ENCODE assay signal across 10 cellular contexts in the genomic region with DNA sequence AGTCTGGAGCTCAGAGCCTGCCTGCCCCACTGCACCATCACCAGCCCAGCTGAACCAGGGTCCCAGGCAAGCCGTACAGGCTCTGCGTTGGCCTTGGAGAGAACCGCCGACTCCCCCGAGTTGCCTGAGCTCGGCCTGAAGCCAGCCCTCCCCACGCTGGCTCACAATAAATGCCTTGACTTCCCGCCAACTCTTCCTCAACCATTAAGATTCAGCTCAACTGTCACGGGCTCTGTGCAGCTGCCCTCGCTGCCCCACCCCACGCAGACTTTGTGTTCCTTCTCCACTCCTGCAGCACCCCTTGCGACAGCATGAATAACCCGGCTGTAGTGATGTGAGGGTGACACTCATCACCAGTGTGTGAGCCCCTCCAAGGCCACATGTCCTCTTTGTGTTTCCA. TPM values are rescaled to one million over a fixed set of nuclear protein-coding genes. Genes with fewer than 3 reads are reported as not detected.
A peak's percentile ranks its signal among the peaks of the same experiment; 100 is the strongest.
DNase-seq lines count a peak whose midpoint lies in the region; TF ChIP-seq lines count a peak whose summit lies in the region.
"Had no signal": no experiment of that assay in that cellular context is flagged by ENCODE, and none has a peak within 500 bp of the region (broad histone marks: within the 10 kb centered on the region; RNA-seq: fewer than 3 reads in every experiment).

No MANE protein-coding gene starts in this region.

- H3K4me3 ChIP-seq in NB4 (ENCODE audit: low read depth, low read length): no peak overlapping the region

- TF ChIP-seq CTCF in NB4 (IDR thresholded peaks at IDR 0.05; ENCODE audit: low read depth, low read length): no peak

- DNase-seq in C1 segment of cervical spinal cord (lab: John Stamatoyannopoulos, UW) (peak in 13 of 14 donors; percentile 17 to 74 (median 60)), NB4 (ENCODE audit: low read depth) (peak; percentile 78), myocyte (ENCODE audit: low read depth) (peak; percentile 94), NCI-H146 (lab: John Stamatoyannopoulos, UW) (no peak), NCI-H2029 (lab: John Stamatoyannopoulos, UW) (no peak)
- DNase-seq in stimulated activated CD4-positive, alpha-beta T cell treated with anti-CD3 and anti-CD28 coated beads, Interleukin-4, amount 100 ng/mL, for 24 hours: no peak
- DNase-seq in activated CD4-positive, alpha-beta T cell treated with anti-CD3 and anti-CD28 coated beads, Interleukin-2, amount 50 U/mL, for 4 hours: no peak
- DNase-seq: NCI-H345; stimulated activated CD4-positive, alpha-beta T cell treated with anti-CD3 and anti-CD28 coated beads, Interleukin-4, amount 100 ng/mL, for 1 hour had no signal

- peaks cover 76% of the 10 kb centered on the region for H3K4me1 Mint-ChIP-seq in dendritic cell treated with granulocyte-macrophage colony-stimulating factor and Interleukin-4, amounts not matched to agents 40 ng/mL and 50 ng/mL, for 4 days (ENCODE audit: low read depth)

- TF ChIP-seq POLR2A in NB4 (IDR thresholded peaks at IDR 0.05; ENCODE audit: extremely low read depth, insufficient read length): no peak

- no peaks in the 10 kb centered on the region for H3K27me3 Mint-ChIP-seq in dendritic cell treated with granulocyte-macrophage colony-stimulating factor and Interleukin-4, amounts not matched to agents 40 ng/mL and 50 ng/mL, for 4 days

- H3K27ac Mint-ChIP-seq in dendritic cell treated with granulocyte-macrophage colony-stimulating factor and Interleukin-4, amounts not matched to agents 40 ng/mL and 50 ng/mL, for 4 days: peak overlapping the region; percentile 62

- intact Hi-C loops in dendritic cell treated with granulocyte-macrophage colony-stimulating factor and Interleukin-4, amounts not matched to agents 40 ng/mL and 50 ng/mL, for 4 days (cut with micrococcal nuclease): no loop called here

- H3K36me3 Mint-ChIP-seq in dendritic cell treated with granulocyte-macrophage colony-stimulating factor and Interleukin-4, amounts not matched to agents 40 ng/mL and 50 ng/mL, for 4 days (ENCODE audit: low read depth): peaks cover 45% of the 10 kb centered on the region

- no peaks in the 10 kb centered on the region for H3K9me3 Mint-ChIP-seq in dendritic cell treated with granulocyte-macrophage colony-stimulating factor and Interleukin-4, amounts not matched to agents 40 ng/mL and 50 ng/mL, for 4 days

- H3K4me3 Mint-ChIP-seq in dendritic cell treated with granulocyte-macrophage colony-stimulating factor and Interleukin-4, amounts not matched to agents 40 ng/mL and 50 ng/mL, for 4 days: peak overlapping the region; percentile 1

RNA-seq across cellular contexts. Expression of gene QPRT, which starts 4.8 kb away (rescaled TPM):
- 20.7 and 31.0 TPM in 2 replicates for total RNA-seq in myocyte
- polyA plus RNA-seq in myocyte (2012): 8.2 TPM

RNA-seq across cellular contexts. Expression of gene SPN, which starts 11.1 kb away (rescaled TPM):
- total RNA-seq in myocyte: not detected in 2 replicates
- not detected for polyA plus RNA-seq in myocyte (2012)

Comparison
In these comparisons a context has a peak if more than half of its experiments do, and no peak if none do; other contexts are left out.
1. DNase-seq: peak in C1 segment of cervical spinal cord (13 of 14), NB4 (single experiment) and myocyte (single experiment); none in stimulated activated CD4-positive, alpha-beta T cell treated with anti-CD3 and anti-CD28 coated beads, Interleukin-4, amount 100 ng/mL, for 24 hours (single experiment), NCI-H146 (single experiment), activated CD4-positive, alpha-beta T cell treated with anti-CD3 and anti-CD28 coated beads, Interleukin-2, amount 50 U/mL, for 4 hours (0 of 2) and NCI-H2029 (single experiment).